ENCODE assay signal across 1 cellular context in the genomic region with DNA sequence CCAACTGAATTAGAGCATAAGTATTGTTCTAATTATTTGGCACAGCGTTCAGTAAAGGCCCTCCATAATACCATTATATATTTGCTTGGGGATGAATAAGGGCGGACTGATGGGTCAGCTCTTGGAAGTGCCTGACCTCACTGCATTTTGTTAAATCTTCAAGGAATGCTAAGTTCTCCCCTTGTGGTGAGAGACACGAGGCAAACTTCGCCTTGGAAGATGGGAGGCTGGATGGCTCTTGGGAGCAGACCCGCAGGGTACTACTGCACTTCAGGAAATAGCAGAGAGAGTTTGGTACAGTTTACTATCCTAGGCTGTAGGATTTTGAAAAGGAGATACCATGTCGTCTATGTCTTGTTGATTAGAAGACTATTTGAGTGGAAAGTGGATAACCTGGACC.
TF ChIP-seq lines count a peak whose summit lies in the region.

No MANE protein-coding gene starts in this region.

TF ChIP-seq in SK-N-SH treated with all-trans-retinoic acid at 6 μM for 48 hours, 23 proteins besides CTCF, POLR2A, EP300 and RAD21 (continued from another document):
- TF ChIP-seq, protein P1, sequence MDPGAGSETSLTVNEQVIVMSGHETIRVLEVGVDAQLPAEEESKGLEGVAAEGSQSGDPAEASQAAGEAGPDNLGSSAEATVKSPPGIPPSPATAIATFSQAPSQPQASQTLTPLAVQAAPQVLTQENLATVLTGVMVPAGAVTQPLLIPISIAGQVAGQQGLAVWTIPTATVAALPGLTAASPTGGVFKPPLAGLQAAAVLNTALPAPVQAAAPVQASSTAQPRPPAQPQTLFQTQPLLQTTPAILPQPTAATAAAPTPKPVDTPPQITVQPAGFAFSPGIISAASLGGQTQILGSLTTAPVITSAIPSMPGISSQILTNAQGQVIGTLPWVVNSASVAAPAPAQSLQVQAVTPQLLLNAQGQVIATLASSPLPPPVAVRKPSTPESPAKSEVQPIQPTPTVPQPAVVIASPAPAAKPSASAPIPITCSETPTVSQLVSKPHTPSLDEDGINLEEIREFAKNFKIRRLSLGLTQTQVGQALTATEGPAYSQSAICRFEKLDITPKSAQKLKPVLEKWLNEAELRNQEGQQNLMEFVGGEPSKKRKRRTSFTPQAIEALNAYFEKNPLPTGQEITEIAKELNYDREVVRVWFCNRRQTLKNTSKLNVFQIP (CRISPR knock-in tag; IDR thresholded peaks at IDR 0.05; ENCODE audit: borderline replicate concordance, low read depth), result no peak
- TF ChIP-seq RARB (CRISPR knock-in tag; IDR thresholded peaks at IDR 0.05) (no peak), TCF4 (CRISPR knock-in tag; IDR thresholded peaks at IDR 0.05; ENCODE audit: borderline replicate concordance) (no peak), ZFP3 (CRISPR knock-in tag; IDR thresholded peaks at IDR 0.05) (no peak), TSHZ2 (CRISPR knock-in tag; IDR thresholded peaks at IDR 0.05) (no peak)
